12 cellular contexts compared by ENCODE assay signal in the genomic region with DNA sequence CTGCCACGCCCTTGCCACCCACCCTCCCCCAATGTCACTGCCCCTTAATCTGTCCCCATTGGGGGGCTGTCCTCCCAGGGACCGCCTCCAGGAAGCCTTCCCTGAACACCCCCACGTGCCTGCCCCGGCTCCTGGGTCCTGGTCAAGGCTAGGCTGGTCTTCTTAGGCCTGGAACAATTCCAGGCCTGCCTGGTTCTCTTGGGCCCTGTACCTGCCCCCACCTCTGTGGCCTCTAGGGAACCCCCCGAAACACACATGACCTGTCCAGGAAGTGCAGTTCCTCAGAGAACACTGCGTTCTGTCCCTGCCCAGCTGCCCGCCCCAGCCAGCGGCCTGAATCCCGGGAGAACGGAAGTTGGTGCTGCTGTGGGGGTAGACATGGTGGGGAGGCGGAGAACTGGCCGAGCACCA. TPM values are rescaled to one million over a fixed set of nuclear protein-coding genes. Genes with fewer than 3 reads are reported as not detected.
A peak's percentile ranks its signal among the peaks of the same experiment; 100 is the strongest.
DNase-seq lines count a peak whose midpoint lies in the region; ATAC-seq, FAIRE-seq and TF ChIP-seq lines count a peak whose summit lies in the region.
"Had no signal": no experiment of that assay in that cellular context is flagged by ENCODE, and none has a peak within 500 bp of the region (broad histone marks: within the 10 kb centered on the region; RNA-seq: fewer than 3 reads in every experiment).

No MANE protein-coding gene starts in this region.

- H3K27ac Mint-ChIP-seq in activated T-cell treated with anti-CD3 and anti-CD28 coated beads, Interleukin-2, amount 50 U/mL, for 24 hours = peak overlapping the region; percentile 64
- H3K27ac Mint-ChIP-seq in naive thymus-derived CD8-positive, alpha-beta T cell = peak overlapping the region in 6 of 10 donors; percentile 2 to 78 (median 27)
- H3K27ac Mint-ChIP-seq: activated CD8-positive, alpha-beta T cell treated with anti-CD3 and anti-CD28 coated beads for 36 hours had no signal

- no peaks in the 10 kb centered on the region for H3K27me3 ChIP-seq in endothelial cell of umbilical vein (ENCODE audit: control insufficient read depth in 2 of 2, insufficient read depth in 2 of 2, low read length in 2 of 2)
- H3K27me3 ChIP-seq in tibial nerve = no peaks in the 10 kb centered on the region

- CTCF ChIA-PET in endothelial cell of umbilical vein (lab: Charles Lee) (interaction anchor here (0.8 to 1.1 kb wide), 4 partner anchors 8 to 37 kb away, joined by 3 read pairs; no protein-coding TSS in a partner anchor), GM10248 (lab: Yijun Ruan, JAX) (interaction anchor here (1.5 to 1.6 kb wide), 2 partner anchors 19 to 36 kb away, joined by 3 read pairs; no protein-coding TSS in a partner anchor)

- H3K36me3 Mint-ChIP-seq in activated T-cell treated with anti-CD3 and anti-CD28 coated beads, Interleukin-2, amount 50 U/mL, for 24 hours (ENCODE audit: low read depth) = peaks cover 10% of the 10 kb centered on the region
- peaks cover 0 to 20% (median 0%) of the 10 kb centered on the region in 3 donors for H3K36me3 Mint-ChIP-seq in naive thymus-derived CD8-positive, alpha-beta T cell

- no TSS peak for BruUV-seq in endothelial cell of umbilical vein (replicated peaks; lab: Mats Ljungman, UMichigan)

- WGBS in tibial nerve, 2 donors = 35 to 40% methylated on average over 11 to 12 of the region's 12 CpGs

- H3K4me1 ChIP-seq in endothelial cell of umbilical vein (ENCODE audit: control insufficient read depth, extremely low read depth, insufficient read depth, low read length) (peaks cover 21% of the 10 kb centered on the region), tibial nerve (peaks cover 0 to 78% (median 63%) of the 10 kb centered on the region in 4 donors)

- TF ChIP-seq CTCF in endothelial cell of umbilical vein (IDR thresholded peaks at IDR 0.05; ENCODE audit: extremely low read depth in 1 of 2, insufficient read depth in 1 of 2, low read depth in 1 of 2, low read length in 2 of 2) = no peak
- no peak for TF ChIP-seq CTCF in tibial nerve (IDR thresholded peaks at IDR 0.05)
- no peak for TF ChIP-seq CTCF in GM10248 (IDR thresholded peaks at IDR 0.05; ENCODE audit: control extremely low read depth, extremely low read depth, low read depth, missing control alignments)

- FAIRE-seq in endothelial cell of umbilical vein (lab: Jason Lieb, UNC) = peak; percentile 31
- FAIRE-seq: urothelium cell line had no signal

- no peaks in the 10 kb centered on the region for H3K9me3 ChIP-seq in endothelial cell of umbilical vein (replicated peaks; ENCODE audit: control insufficient read depth, insufficient read depth, low read length)
- no peaks in the 10 kb centered on the region for H3K9me3 ChIP-seq in tibial nerve

- H3K4me3 ChIP-seq in endothelial cell of umbilical vein (replicated peaks in 1 of 3; ENCODE audit: insufficient read depth in 1 of 3, low read depth in 1 of 3, low read length in 3 of 3) (no peak overlapping the region), tibial nerve (peak overlapping the region in 1 of 4 donors; percentile 8)

- H3K9ac ChIP-seq in endothelial cell of umbilical vein (replicated peaks; ENCODE audit: extremely low read depth, insufficient read depth, low read length) = no peak overlapping the region

- no peak for DNase-seq in activated T-cell treated with anti-CD3 and anti-CD28 coated beads, Interleukin-2, amount 50 U/mL, for 24 hours
- DNase-seq in activated T-cell treated with anti-CD3 and anti-CD28 coated beads for 4 hours (no peak), endothelial cell of umbilical vein (ENCODE audit: low read depth, low spot score) (peak; percentile 11), tibial nerve (ENCODE audit: low spot score in 2 of 2) (peak in 1 of 2 donors; percentile 34), cortex of kidney (lab: John Stamatoyannopoulos, UW) (no peak), GM10248 (ENCODE audit: extremely low spot score) (no peak), superior temporal gyrus (ENCODE audit: extremely low spot score) (no peak)
- peak in 3 of 10 donors; percentile 0 to 14 (median 0) for DNase-seq in naive thymus-derived CD8-positive, alpha-beta T cell
- DNase-seq: activated CD8-positive, alpha-beta T cell treated with anti-CD3 and anti-CD28 coated beads for 36 hours; NCI-H1694 treated with DMSO at 0.1 percent for 48 hours; stimulated activated CD4-positive, alpha-beta T cell treated with anti-CD3 and anti-CD28 coated beads, Interleukin-12 subunit alpha, Interleukin-12 subunit beta, amount 100 ng/mL, for 4 hours had no signal

- POLR2A ChIA-PET in endothelial cell of umbilical vein (lab: Charles Lee) (interaction anchor here (1.4 kb wide), 1 partner anchor 15 kb away, joined by 3 read pairs; a partner anchor contains a TSS), GM10248 (lab: Yijun Ruan, JAX) (interaction anchor here (0.6 kb wide), 1 partner anchor 19 kb away, joined by 3 read pairs; no protein-coding TSS in a partner anchor)
- POLR2A ChIA-PET in naive thymus-derived CD8-positive, alpha-beta T cell (lab: Charles Lee) = interaction anchor here (1.6 kb wide), 1 partner anchor 34 kb away, joined by 4 read pairs; no protein-coding TSS in a partner anchor

- TF ChIP-seq POLR2A in endothelial cell of umbilical vein (IDR thresholded peaks at IDR 0.05; ENCODE audit: low read depth, low read length) = no peak
- TF ChIP-seq POLR2A in tibial nerve (IDR thresholded peaks at IDR 0.05) = no peak

- dilution Hi-C loops in endothelial cell of umbilical vein (cut with MboI; ENCODE audit: extremely low pct_ligation_motif_present, low sequenced_read_pairs) = no loop called here

- H4K20me1 ChIP-seq in endothelial cell of umbilical vein (replicated peaks; ENCODE audit: control insufficient read depth, extremely low read depth, insufficient read depth, low read length) = no peaks in the 10 kb centered on the region

- no peak for ATAC-seq in naive thymus-derived CD8-positive, alpha-beta T cell
- ATAC-seq: activated CD8-positive, alpha-beta T cell treated with anti-CD3 and anti-CD28 coated beads for 36 hours had no signal

- peaks cover 15% of the 10 kb centered on the region for H3K79me2 ChIP-seq in endothelial cell of umbilical vein (ENCODE audit: control insufficient read depth, insufficient read depth, low read length)

- TF ChIP-seq EP300 in tibial nerve (IDR thresholded peaks at IDR 0.05) = peak in 1 of 2 donors; percentile 69

- H3K9me1 ChIP-seq in endothelial cell of umbilical vein (replicated peaks; ENCODE audit: control insufficient read depth, extremely low read depth, insufficient read depth, low read length) = no peaks in the 10 kb centered on the region

- H3K4me2 ChIP-seq in endothelial cell of umbilical vein (ENCODE audit: insufficient read depth, low read length) = no peak overlapping the region

- H3K27ac ChIP-seq in endothelial cell of umbilical vein (ENCODE audit: insufficient read depth, low read depth, low read length) (peak overlapping the region; percentile 15), tibial nerve (peak overlapping the region; percentile 84 to 97 (median 94))

- H3K27me3 Mint-ChIP-seq in activated T-cell treated with anti-CD3 and anti-CD28 coated beads, Interleukin-2, amount 50 U/mL, for 24 hours = no peaks in the 10 kb centered on the region
- H3K27me3 Mint-ChIP-seq in naive thymus-derived CD8-positive, alpha-beta T cell = no peaks in the 10 kb centered on the region
- H3K27me3 Mint-ChIP-seq: activated CD8-positive, alpha-beta T cell treated with anti-CD3 and anti-CD28 coated beads for 36 hours had no signal

- H2AFZ ChIP-seq in endothelial cell of umbilical vein (ENCODE audit: low read depth, low read length) = no peak overlapping the region

- intact Hi-C loops in endothelial cell of umbilical vein (cut with micrococcal nuclease) = loop anchor here (1.0 kb wide), 1 partner anchor 14 kb away; a partner anchor contains a TSS

- H3K9me3 Mint-ChIP-seq in activated T-cell treated with anti-CD3 and anti-CD28 coated beads, Interleukin-2, amount 50 U/mL, for 24 hours = no peaks in the 10 kb centered on the region
- no peaks in the 10 kb centered on the region for H3K9me3 Mint-ChIP-seq in naive thymus-derived CD8-positive, alpha-beta T cell
- H3K9me3 Mint-ChIP-seq: activated CD8-positive, alpha-beta T cell treated with anti-CD3 and anti-CD28 coated beads for 36 hours had no signal

- H3K4me3 Mint-ChIP-seq in activated T-cell treated with anti-CD3 and anti-CD28 coated beads, Interleukin-2, amount 50 U/mL, for 24 hours = no peak overlapping the region
- no peak overlapping the region for H3K4me3 Mint-ChIP-seq in naive thymus-derived CD8-positive, alpha-beta T cell
- H3K4me3 Mint-ChIP-seq: activated CD8-positive, alpha-beta T cell treated with anti-CD3 and anti-CD28 coated beads for 36 hours had no signal

- peaks cover 10% of the 10 kb centered on the region for H3K4me1 Mint-ChIP-seq in activated T-cell treated with anti-CD3 and anti-CD28 coated beads, Interleukin-2, amount 50 U/mL, for 24 hours (ENCODE audit: low read depth)
- H3K4me1 Mint-ChIP-seq in naive thymus-derived CD8-positive, alpha-beta T cell = peaks cover 0 to 20% (median 9%) of the 10 kb centered on the region in 4 donors

- H3K36me3 ChIP-seq in endothelial cell of umbilical vein (ENCODE audit: control insufficient read depth in 2 of 2, extremely low read depth in 1 of 2, insufficient read depth in 2 of 2, low read length in 2 of 2) = peaks cover 0 to 36% of the 10 kb centered on the region in 2 experiments
- peaks cover 0 to 48% (median 6%) of the 10 kb centered on the region in 3 donors for H3K36me3 ChIP-seq in tibial nerve

RNA-seq across cellular contexts. Expression of a gene that starts 5.1 kb away (rescaled TPM):
- 59.2 and 62.7 TPM in 2 replicates for total RNA-seq in endothelial cell of umbilical vein
- polyA plus RNA-seq in endothelial cell of umbilical vein = 74.1 and 88.8 TPM in 2 replicates
- 42.5 and 59.1 TPM in 2 replicates for polyA plus RNA-seq in endothelial cell of umbilical vein (2011; cell fraction: cytosol; rRNA removed)
- 100 and 120 TPM in 2 replicates for polyA plus RNA-seq in endothelial cell of umbilical vein (2011; cell fraction: nucleus; rRNA removed)
- 38.2 and 54.6 TPM in 2 replicates for polyA plus RNA-seq in endothelial cell of umbilical vein (2012)
- 65.1 and 80.2 TPM in 2 replicates for polyA minus RNA-seq in endothelial cell of umbilical vein
- polyA minus RNA-seq in endothelial cell of umbilical vein (2011; cell fraction: cytosol; rRNA and poly(A)+ RNA removed) = 21.3 TPM
- polyA minus RNA-seq in endothelial cell of umbilical vein (2011; cell fraction: nucleus; rRNA and poly(A)+ RNA removed) = 58.5 and 81.1 TPM in 2 replicates
- total RNA-seq in naive thymus-derived CD8-positive, alpha-beta T cell = 10 to 100 TPM; 41.9 to 44.2 TPM
- 10 to 100 TPM; 15.6 to 30.0 (median 20.5) TPM for polyA plus RNA-seq in naive thymus-derived CD8-positive, alpha-beta T cell
- total RNA-seq in tibial nerve = 10 to 100 TPM; 62.4 to 77.1 (median 62.9) TPM

RNA-seq across cellular contexts. Expression of a gene that starts 14.9 kb away (rescaled TPM):
- total RNA-seq in endothelial cell of umbilical vein = 15.9 and 16.0 TPM in 2 replicates
- 4.4 and 4.6 TPM in 2 replicates for polyA plus RNA-seq in endothelial cell of umbilical vein
- 3.8 TPM in 2 replicates for polyA plus RNA-seq in endothelial cell of umbilical vein (2011; cell fraction: cytosol; rRNA removed)
- polyA plus RNA-seq in endothelial cell of umbilical vein (2011; cell fraction: nucleus; rRNA removed) = 7.2 and 12.7 TPM in 2 replicates
- polyA plus RNA-seq in endothelial cell of umbilical vein (2012) = 7.3 and 11.5 TPM in 2 replicates
- 3.3 and 3.9 TPM in 2 replicates for polyA minus RNA-seq in endothelial cell of umbilical vein
- polyA minus RNA-seq in endothelial cell of umbilical vein (2011; cell fraction: cytosol; rRNA and poly(A)+ RNA removed) = 4.2 TPM
- polyA minus RNA-seq in endothelial cell of umbilical vein (2011; cell fraction: nucleus; rRNA and poly(A)+ RNA removed) = 4.9 and 6.0 TPM in 2 replicates
- total RNA-seq in naive thymus-derived CD8-positive, alpha-beta T cell = 10 to 100 TPM; 28.4 to 30.1 TPM
- 10 to 100 TPM; 16.3 to 22.2 (median 18.8) TPM for polyA plus RNA-seq in naive thymus-derived CD8-positive, alpha-beta T cell
- total RNA-seq in tibial nerve = 10 to 100 TPM in 3 of 4 donors, 1 to 10 TPM in 1; 9.6 to 20.1 (median 17.5) TPM

RNA-seq across cellular contexts. Expression of a gene that starts 14.9 kb away (rescaled TPM):
- total RNA-seq in endothelial cell of umbilical vein = 3.1 and 4.2 TPM in 2 replicates
- 1.3 TPM in 2 replicates for polyA plus RNA-seq in endothelial cell of umbilical vein
- polyA plus RNA-seq in endothelial cell of umbilical vein (2011; cell fraction: cytosol; rRNA removed) = 0.34 and 0.93 TPM in 2 replicates
- 6.6 and 8.6 TPM in 2 replicates for polyA plus RNA-seq in endothelial cell of umbilical vein (2011; cell fraction: nucleus; rRNA removed)
- polyA plus RNA-seq in endothelial cell of umbilical vein (2012) = 1.4 and 1.5 TPM in 2 replicates
- polyA minus RNA-seq in endothelial cell of umbilical vein = 1.4 and 3.6 TPM in 2 replicates
- not detected for polyA minus RNA-seq in endothelial cell of umbilical vein (2011; cell fraction: cytosol; rRNA and poly(A)+ RNA removed)
- polyA minus RNA-seq in endothelial cell of umbilical vein (2011; cell fraction: nucleus; rRNA and poly(A)+ RNA removed) = 3.1 and 4.5 TPM in 2 replicates
- 1 to 10 TPM; 2.9 to 3.8 TPM for total RNA-seq in naive thymus-derived CD8-positive, alpha-beta T cell
- under 1 TPM in 2 of 3 donors, not detected in 1; 0.44 to 0.55 TPM for polyA plus RNA-seq in naive thymus-derived CD8-positive, alpha-beta T cell
- 1 to 10 TPM; 3.3 to 9.6 (median 5.5) TPM for total RNA-seq in tibial nerve
